In the genomic region with DNA sequence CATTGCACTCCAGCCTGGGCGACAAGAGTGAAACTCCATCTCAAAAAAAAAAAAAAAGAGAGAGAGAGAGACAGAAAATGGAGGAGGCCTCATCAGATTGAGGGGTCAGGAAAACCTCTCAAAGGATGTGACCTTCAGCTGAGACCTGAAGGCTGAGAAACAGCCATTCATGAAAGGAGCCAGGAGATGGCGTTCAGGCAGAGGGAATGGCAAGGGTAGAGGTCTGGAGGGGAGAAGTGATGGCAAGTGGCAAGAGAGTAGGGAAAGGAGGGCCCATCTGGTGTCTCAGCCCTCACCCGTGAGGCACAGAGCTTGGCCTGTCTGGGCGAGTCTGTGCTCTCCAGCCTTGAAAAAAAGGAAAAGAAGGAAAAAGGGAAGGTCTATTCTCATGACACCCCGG, we compare ENCODE assay signal across 8 cellular contexts. TPM values are rescaled to one million over a fixed set of nuclear protein-coding genes. Genes with fewer than 3 reads are reported as not detected.
DNase-seq lines count a peak whose midpoint lies in the region; ATAC-seq and TF ChIP-seq lines count a peak whose summit lies in the region.

No MANE protein-coding gene starts in this region.

- CTCF ChIA-PET in HCT116 (lab: Charles Lee), result interaction anchor here (1.4 to 1.8 kb wide), 3 partner anchors 18 to 164 kb away, joined by 4 to 20 read pairs (median 4); no protein-coding TSS in a partner anchor

- DNase-seq in AML-193 (lab: John Stamatoyannopoulos, UW), result peak; percentile 5 to 29
- DNase-seq in HCT116 (ENCODE audit: low read depth, low spot score), result no peak
- peak; percentile 52 to 69 for DNase-seq in SJSA1 (ENCODE audit: low read depth in 1 of 2, low spot score in 2 of 2)
- DNase-seq in type B pancreatic cell (ENCODE audit: extremely low spot score, unreplicated experiment), result no peak
- no peak for DNase-seq in T1000 (lab: John Stamatoyannopoulos, UW)
- no peak for DNase-seq in NCI-H526 treated with DMSO at 0.1 percent for 48 hours (lab: John Stamatoyannopoulos, UW)
- DNase-seq in NCI-H2196 treated with DMSO at 0.1 percent for 48 hours (lab: John Stamatoyannopoulos, UW; ENCODE audit: unreplicated experiment), result no peak

- H3K4me1 ChIP-seq in HCT116 (ENCODE audit: control insufficient read depth in 1 of 2, insufficient read depth in 2 of 2, low read length in 2 of 2), result no peaks in the 10 kb centered on the region
- 0 out of 2 replicates have a peak, but pooled peaks cover 4% of the 10 kb centered on the region for H3K4me1 ChIP-seq in SJSA1 (replicated peaks)
- H3K4me1 ChIP-seq in gastroesophageal sphincter, result peaks cover 0 to 18% (median 0%) of the 10 kb centered on the region in 3 donors

- no peak overlapping the region for H2AFZ ChIP-seq in HCT116 (ENCODE audit: low read depth, low read length, poor library complexity, severe bottlenecking)

- H3K27me3 ChIP-seq in HCT116 (ENCODE audit: insufficient read depth, low read length), result no peaks in the 10 kb centered on the region
- no peaks in the 10 kb centered on the region for H3K27me3 ChIP-seq in SJSA1 (replicated peaks)
- H3K27me3 ChIP-seq in gastroesophageal sphincter, result no peaks in the 10 kb centered on the region

- H3K36me3 Mint-ChIP-seq in type B pancreatic cell, result no peaks in the 10 kb centered on the region

- no TSS peak for BruUV-seq in HCT116 (replicated peaks; lab: Mats Ljungman, UMichigan)

- ATAC-seq in HCT116 (peak; percentile 84), gastroesophageal sphincter (peak; percentile 52)

- H3K27ac ChIP-seq in HCT116 (ENCODE audit: low read depth, low read length) (no peak overlapping the region), SJSA1 (no peak overlapping the region), gastroesophageal sphincter (no peak overlapping the region)

- H3K9me3 ChIP-seq in HCT116 (ENCODE audit: control insufficient read depth in 1 of 2, insufficient read depth in 1 of 2, low read depth in 1 of 2, low read length in 2 of 2), result no peaks in the 10 kb centered on the region
- H3K9me3 ChIP-seq in SJSA1 (replicated peaks), result no peaks in the 10 kb centered on the region
- H3K9me3 ChIP-seq in gastroesophageal sphincter, result no peaks in the 10 kb centered on the region

- no peak overlapping the region for H3K9ac ChIP-seq in HCT116 (ENCODE audit: low read length)

- intact Hi-C loops in HCT116 (cut with micrococcal nuclease), result loop anchor here (1.0 kb wide), 2 partner anchors 78 to 164 kb away; no protein-coding TSS in a partner anchor

- POLR2A ChIA-PET in HCT116 (lab: Charles Lee), result interaction anchor here (1.0 kb wide), 1 partner anchor 20 kb away, joined by 3 read pairs; no protein-coding TSS in a partner anchor

- no peaks in the 10 kb centered on the region for H3K79me2 ChIP-seq in HCT116 (ENCODE audit: insufficient read depth, low read length)

- H3K36me3 ChIP-seq in HCT116 (ENCODE audit: control insufficient read depth in 1 of 2, insufficient read depth in 2 of 2, low read length in 2 of 2) (no peaks in the 10 kb centered on the region), SJSA1 (no peaks in the 10 kb centered on the region), gastroesophageal sphincter (no peaks in the 10 kb centered on the region)

- whole genome bisulfite sequencing in gastroesophageal sphincter (ENCODE audit: low coverage in 1 of 2), 2 donors, result 75% methylated on average over 5 of the region's 5 CpGs; no CpG with 5 or more reads in 1 of the 2 donors

- H3K4me3 Mint-ChIP-seq in type B pancreatic cell, result no peak overlapping the region

- H3K27ac Mint-ChIP-seq in type B pancreatic cell, result no peak overlapping the region

- H3K27me3 Mint-ChIP-seq in type B pancreatic cell, result peaks cover 16% of the 10 kb centered on the region

- no peak overlapping the region for H3K4me2 ChIP-seq in HCT116 (ENCODE audit: low read length)

- H3K9me2 ChIP-seq in HCT116 (ENCODE audit: insufficient read depth), result no peaks in the 10 kb centered on the region

- RAD21 ChIA-PET in HCT116 (lab: Charles Lee; ENCODE audit: low non-redundant PET in 1 of 2, low total read pairs in 2 of 2, uncharacterized antibody in 2 of 2, unreplicated experiment in 2 of 2), result interaction anchor here (1.0 kb wide), 1 partner anchor 164 kb away, joined by 3 to 6 read pairs; no protein-coding TSS in a partner anchor

- TF ChIP-seq POLR2A in HCT116 (IDR thresholded peaks at IDR 0.05; ENCODE audit: borderline replicate concordance, extremely low read depth, insufficient read depth, insufficient read length) (no peak), gastroesophageal sphincter (IDR thresholded peaks at IDR 0.05) (no peak)

- H4K20me1 ChIP-seq in HCT116 (ENCODE audit: insufficient read depth), result no peaks in the 10 kb centered on the region

- peak; percentile 86 for TF ChIP-seq RAD21 in HCT116 (IDR thresholded peaks at IDR 0.05; ENCODE audit: low read depth)

- no peak for TF ChIP-seq EP300 in gastroesophageal sphincter (IDR thresholded peaks at IDR 0.05)

- peaks cover 9% of the 10 kb centered on the region for H3K4me1 Mint-ChIP-seq in type B pancreatic cell (ENCODE audit: unreplicated experiment)

- no peaks in the 10 kb centered on the region for H3K9me3 Mint-ChIP-seq in type B pancreatic cell

- H3K4me3 ChIP-seq in HCT116 (replicated peaks in 1 of 2; ENCODE audit: low read depth in 1 of 2, low read length in 2 of 2) (no peak overlapping the region), SJSA1 (no peak overlapping the region), gastroesophageal sphincter (no peak overlapping the region)

- TF ChIP-seq CTCF in HCT116 (IDR thresholded peaks at IDR 0.05 in 2 of 3, conservative IDR thresholded peaks at IDR 0.05 in 1 of 3; ENCODE audit: borderline replicate concordance in 1 of 3, insufficient read depth in 1 of 3, low read depth in 2 of 3, low read length in 2 of 3), result peak; percentile 43 to 72 (median 45); a peak in 4 of 6 replicates
- peak in 1 of 4 experiments; percentile 22 for TF ChIP-seq CTCF in gastroesophageal sphincter (IDR thresholded peaks at IDR 0.05)
- TF ChIP-seq CTCF in type B pancreatic cell (conservative IDR thresholded peaks at IDR 0.05), result peak; percentile 69

TF ChIP-seq in HCT116, 20 proteins besides CTCF, POLR2A, EP300 and RAD21:
- TF ChIP-seq EZH2phosphoT487 (IDR thresholded peaks at IDR 0.05; ENCODE audit: borderline replicate concordance), result no peak
- no peak for TF ChIP-seq ZFX (IDR thresholded peaks at IDR 0.05)
- no peak for TF ChIP-seq SP1 (IDR thresholded peaks at IDR 0.05; ENCODE audit: low read depth)
- TF ChIP-seq CBX3 (IDR thresholded peaks at IDR 0.05; ENCODE audit: low read depth), result no peak
- no peak for TF ChIP-seq POLR2AphosphoS5 (IDR thresholded peaks at IDR 0.05; ENCODE audit: low read depth, low read length)

RNA-seq across cellular contexts. Expression of gene CAMK2A, which starts 17.0 kb away (rescaled TPM):
- not detected for total RNA-seq in HCT116 (2021; ENCODE audit: unreplicated experiment)
- not detected in 2 replicates for polyA plus RNA-seq in HCT116 (2012)
- not detected in 2 replicates for total RNA-seq in SJSA1 (2014; rRNA removed; shearing (Covaris generic))
- total RNA-seq in gastroesophageal sphincter, result 1 to 10 TPM; 1.4 to 6.9 (median 3.6) TPM
- 0.26 and 3.7 TPM in 2 replicates for total RNA-seq in type B pancreatic cell (ENCODE audit: low replicate concordance)

RNA-seq across cellular contexts. Expression of gene ARSI, which starts 30.2 kb away (rescaled TPM):
- total RNA-seq in HCT116 (2021; ENCODE audit: unreplicated experiment), result 0.07 TPM
- 0.04 and 0.05 TPM in 2 replicates for polyA plus RNA-seq in HCT116 (2012)
- 0.21 TPM in 1 of 2 replicates, not detected in the other for total RNA-seq in SJSA1 (2014; rRNA removed; shearing (Covaris generic))
- 10 to 100 TPM in 1 of 4 donors, 1 to 10 TPM in 3; 3.1 to 11.6 (median 6.8) TPM for total RNA-seq in gastroesophageal sphincter
- 1.4 and 4.6 TPM in 2 replicates for total RNA-seq in type B pancreatic cell (ENCODE audit: low replicate concordance)

Comparison
In these comparisons a context has a peak if more than half of its experiments do, and no peak if none do; other contexts are left out.
1. DNase-seq: peak in AML-193 (2 of 2) and SJSA1 (2 of 2); none in HCT116 (single experiment), type B pancreatic cell (single experiment), T1000 (single experiment), NCI-H526 treated with DMSO at 0.1 percent for 48 hours (single experiment) and NCI-H2196 treated with DMSO at 0.1 percent for 48 hours (single experiment).